Comparison of ENCODE assay signal across 7 cellular contexts in genomic region chr12:7832059-7832696, GRCh38. TPM values are rescaled to one million over a fixed set of nuclear protein-coding genes. Genes with fewer than 3 reads are reported as not detected.
DNase-seq lines count a peak whose midpoint lies in the region; ATAC-seq lines count a peak whose summit lies in the region.

No MANE protein-coding gene starts in this region.

- H3K4me3 Mint-ChIP-seq in activated CD8-positive, alpha-beta T cell treated with anti-CD3 and anti-CD28 coated beads, Interleukin-2, amount 10 ng/mL, durations not matched to agents 7 days and 5 days = no peak overlapping the region
- no peak overlapping the region for H3K4me3 Mint-ChIP-seq in stimulated activated naive B cell treated with anti-CD40 and anti-IgM and Interleukin-4, amounts not matched to agents 10 μg/mL and 1 μg/mL and 100 μg/mL, for 72 hours

- no peaks in the 10 kb centered on the region for H3K9me3 Mint-ChIP-seq in activated CD8-positive, alpha-beta T cell treated with anti-CD3 and anti-CD28 coated beads, Interleukin-2, amount 10 ng/mL, durations not matched to agents 7 days and 5 days (ENCODE audit: insufficient read depth)
- H3K9me3 Mint-ChIP-seq in stimulated activated naive B cell treated with anti-CD40 and anti-IgM and Interleukin-4, amounts not matched to agents 10 μg/mL and 1 μg/mL and 100 μg/mL, for 72 hours = no peaks in the 10 kb centered on the region

- H3K27ac Mint-ChIP-seq in activated CD8-positive, alpha-beta T cell treated with anti-CD3 and anti-CD28 coated beads, Interleukin-2, amount 10 ng/mL, durations not matched to agents 7 days and 5 days = no peak overlapping the region
- no peak overlapping the region for H3K27ac Mint-ChIP-seq in stimulated activated naive B cell treated with anti-CD40 and anti-IgM and Interleukin-4, amounts not matched to agents 10 μg/mL and 1 μg/mL and 100 μg/mL, for 72 hours

- peaks cover 2% of the 10 kb centered on the region for H3K27me3 Mint-ChIP-seq in activated CD8-positive, alpha-beta T cell treated with anti-CD3 and anti-CD28 coated beads, Interleukin-2, amount 10 ng/mL, durations not matched to agents 7 days and 5 days (ENCODE audit: low read depth)
- peaks cover 0 to 3% of the 10 kb centered on the region in 2 donors for H3K27me3 Mint-ChIP-seq in stimulated activated naive B cell treated with anti-CD40 and anti-IgM and Interleukin-4, amounts not matched to agents 10 μg/mL and 1 μg/mL and 100 μg/mL, for 72 hours

- DNase-seq in D341Med (ENCODE audit: low spot score) (peak; percentile 68), MV-4-11 (lab: John Stamatoyannopoulos, UW) (peak; percentile 75), hepatic stellate cell (ENCODE audit: low spot score) (peak; percentile 80), kidney glomerular epithelial cell (lab: John Stamatoyannopoulos, UW) (no peak)
- DNase-seq in activated CD8-positive, alpha-beta T cell treated with anti-CD3 and anti-CD28 coated beads, Interleukin-2, amount 10 ng/mL, durations not matched to agents 7 days and 5 days = peak; percentile 35
- no peak for DNase-seq in stimulated activated naive B cell treated with anti-CD40 and anti-IgM and Interleukin-4, amounts not matched to agents 10 μg/mL and 1 μg/mL and 100 μg/mL, for 72 hours

- ATAC-seq in GM18511 (IDR thresholded peaks at IDR 0.05; ENCODE audit: unreplicated experiment) = peak; percentile 59
- ATAC-seq in activated CD8-positive, alpha-beta T cell treated with anti-CD3 and anti-CD28 coated beads, Interleukin-2, amount 10 ng/mL, durations not matched to agents 7 days and 5 days = peak; percentile 76
- peak; percentile 79 to 95 for ATAC-seq in stimulated activated naive B cell treated with anti-CD40 and anti-IgM and Interleukin-4, amounts not matched to agents 10 μg/mL and 1 μg/mL and 100 μg/mL, for 72 hours (replicated peaks)

- CTCF ChIA-PET in activated CD8-positive, alpha-beta T cell treated with anti-CD3 and anti-CD28 coated beads, Interleukin-2, amount 10 ng/mL, durations not matched to agents 7 days and 5 days (lab: Charles Lee) = interaction anchor here (0.7 to 1.8 kb wide), 8 partner anchors 12 to 246 kb away, joined by 3 to 5 read pairs (median 3); no protein-coding TSS in a partner anchor

- no peaks in the 10 kb centered on the region for H3K36me3 Mint-ChIP-seq in activated CD8-positive, alpha-beta T cell treated with anti-CD3 and anti-CD28 coated beads, Interleukin-2, amount 10 ng/mL, durations not matched to agents 7 days and 5 days (ENCODE audit: low read depth)
- no peaks in the 10 kb centered on the region for H3K36me3 Mint-ChIP-seq in stimulated activated naive B cell treated with anti-CD40 and anti-IgM and Interleukin-4, amounts not matched to agents 10 μg/mL and 1 μg/mL and 100 μg/mL, for 72 hours

- peaks cover 2% of the 10 kb centered on the region for H3K4me1 Mint-ChIP-seq in activated CD8-positive, alpha-beta T cell treated with anti-CD3 and anti-CD28 coated beads, Interleukin-2, amount 10 ng/mL, durations not matched to agents 7 days and 5 days (ENCODE audit: low read depth)
- H3K4me1 Mint-ChIP-seq in stimulated activated naive B cell treated with anti-CD40 and anti-IgM and Interleukin-4, amounts not matched to agents 10 μg/mL and 1 μg/mL and 100 μg/mL, for 72 hours = peaks cover 0 to 1% of the 10 kb centered on the region in 2 donors

- POLR2A ChIA-PET in activated CD8-positive, alpha-beta T cell treated with anti-CD3 and anti-CD28 coated beads, Interleukin-2, amount 10 ng/mL, durations not matched to agents 7 days and 5 days (lab: Charles Lee) = no interaction called here

RNA-seq across cellular contexts. Expression of gene SLC2A14, which starts 40.5 kb away (rescaled TPM):
- total RNA-seq in activated CD8-positive, alpha-beta T cell treated with anti-CD3 and anti-CD28 coated beads, Interleukin-2, amount 10 ng/mL, durations not matched to agents 7 days and 5 days = under 1 TPM; 0.13 to 0.18 TPM

RNA-seq across cellular contexts. Expression of gene NANOG, which starts 43.0 kb away (rescaled TPM):
- not detected for total RNA-seq in activated CD8-positive, alpha-beta T cell treated with anti-CD3 and anti-CD28 coated beads, Interleukin-2, amount 10 ng/mL, durations not matched to agents 7 days and 5 days

Comparison
In these comparisons a context has a peak if more than half of its experiments do, and no peak if none do; other contexts are left out.
1. DNase-seq: peak in D341Med (single experiment), MV-4-11 (single experiment), activated CD8-positive, alpha-beta T cell treated with anti-CD3 and anti-CD28 coated beads, Interleukin-2, amount 10 ng/mL, durations not matched to agents 7 days and 5 days (single experiment) and hepatic stellate cell (single experiment); none in stimulated activated naive B cell treated with anti-CD40 and anti-IgM and Interleukin-4, amounts not matched to agents 10 μg/mL and 1 μg/mL and 100 μg/mL, for 72 hours (single experiment) and kidney glomerular epithelial cell (single experiment).
2. Peak in every context shown above with its lines, with median percentiles within 50 percentile points of each other: ATAC-seq.